In the genomic region with DNA sequence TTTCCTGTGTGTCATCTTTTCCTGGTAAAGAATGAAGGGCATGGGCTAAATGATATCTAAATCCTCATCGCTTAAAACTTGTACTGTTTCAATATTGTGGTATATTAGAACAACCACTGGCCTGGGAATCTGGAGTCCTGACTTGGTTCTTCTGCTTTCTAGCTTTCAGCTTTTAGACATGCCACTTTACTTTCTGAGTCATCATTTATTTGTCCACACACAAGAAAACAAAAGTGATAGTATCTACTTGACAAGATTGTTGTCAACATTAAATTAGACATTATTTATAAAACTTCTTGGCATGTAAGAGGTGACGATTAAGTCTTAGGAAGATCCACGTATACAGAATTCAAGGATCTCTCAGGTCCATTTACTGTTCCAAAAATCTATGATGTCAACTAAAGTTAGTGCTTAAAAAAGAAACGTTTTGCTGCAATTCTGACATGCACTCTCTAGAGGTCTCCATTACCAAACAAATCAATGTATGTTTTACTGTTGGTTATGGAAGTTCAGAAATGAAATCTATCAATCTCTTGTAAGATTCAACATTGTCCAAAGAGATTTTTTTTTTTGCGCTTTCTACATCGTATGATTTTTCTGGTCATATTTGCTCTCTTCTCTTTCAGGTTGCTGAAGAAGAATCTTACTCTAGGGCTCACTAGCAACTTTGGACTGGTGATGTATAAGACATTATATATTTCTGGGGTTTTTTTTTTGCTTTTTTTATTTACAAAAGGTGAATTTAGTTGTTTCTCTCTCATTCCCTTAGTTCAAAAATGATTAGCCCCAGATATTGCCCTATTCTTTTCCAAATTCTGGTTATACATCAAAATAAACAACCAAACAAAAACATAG, we compare ENCODE assay signal across 1 cellular context.
TF ChIP-seq lines count a peak whose summit lies in the region.

No MANE protein-coding gene starts in this region.

TF ChIP-seq in GM23338, 12 proteins besides CTCF, POLR2A, EP300 and RAD21 (continued from another document):
- TF ChIP-seq REST (IDR thresholded peaks at IDR 0.05; ENCODE audit: unreplicated experiment) (no peak), STAT1 (IDR thresholded peaks at IDR 0.05; ENCODE audit: unreplicated experiment) (no peak), EZH2phosphoT487 (IDR thresholded peaks at IDR 0.05; ENCODE audit: unreplicated experiment) (no peak), EZH2 (IDR thresholded peaks at IDR 0.05; ENCODE audit: low read depth, unreplicated experiment) (no peak), ETS1 (IDR thresholded peaks at IDR 0.05) (no peak), POLR2AphosphoS5 (IDR thresholded peaks at IDR 0.05; ENCODE audit: low read depth) (no peak)
